In genomic region chr6:33105386-33105785, GRCh38 we compare ENCODE assay signal across 23 cellular contexts. TPM values are rescaled to one million over a fixed set of nuclear protein-coding genes. Genes with fewer than 3 reads are reported as not detected.
"Had no signal": no experiment of that assay in that cellular context is flagged by ENCODE, and none has a peak within 500 bp of the region (broad histone marks: within the 10 kb centered on the region; RNA-seq: fewer than 3 reads in every experiment).

No MANE protein-coding gene starts in this region.

- H3K27ac Mint-ChIP-seq: immature natural killer cell had no signal

- H3K4me1 Mint-ChIP-seq: immature natural killer cell had no signal

- H3K4me3 ChIP-seq: colonic mucosa, dorsolateral prefrontal cortex, esophagus muscularis mucosa, gastroesophageal sphincter, heart left ventricle, hepatocyte, left ventricle myocardium inferior, lower lobe of right lung had no signal

- H3K36me3 ChIP-seq: colonic mucosa, esophagus muscularis mucosa, gastroesophageal sphincter, heart left ventricle, left ventricle myocardium inferior, lower lobe of right lung had no signal

- H3K9me3 ChIP-seq: colonic mucosa had no signal

- ATAC-seq: foreskin keratinocyte, gastroesophageal sphincter, heart left ventricle, left colon, left lobe of liver, lower lobe of right lung had no signal

- H3K4me3 Mint-ChIP-seq: immature natural killer cell had no signal

- DNase-seq: colonic mucosa; cortex of kidney; dermis blood vessel endothelial cell; dorsolateral prefrontal cortex; effector CD4-positive, alpha-beta T cell; effector memory CD4-positive, alpha-beta T cell; foreskin keratinocyte; heart left ventricle; hypothalamus; immature natural killer cell; islet precursor cell; kidney; kidney glomerular epithelial cell; left colon; left ventricle myocardium inferior; lower lobe of right lung; mesendoderm; midbrain had no signal

- H3K27ac ChIP-seq: colonic mucosa, dorsolateral prefrontal cortex, esophagus muscularis mucosa, foreskin keratinocyte, gastroesophageal sphincter, heart left ventricle, hepatocyte, left ventricle myocardium inferior, lower lobe of right lung had no signal

- H3K4me1 ChIP-seq: colonic mucosa, esophagus muscularis mucosa, foreskin keratinocyte, gastroesophageal sphincter, heart left ventricle, left ventricle myocardium inferior, lower lobe of right lung had no signal

RNA-seq across cellular contexts. Expression of gene HLA-DPA1, which starts 31.9 kb away (rescaled TPM):
- total RNA-seq: endothelial cell of umbilical vein had no signal
